Comparison of ENCODE assay signal across 8 cellular contexts in the genomic region with DNA sequence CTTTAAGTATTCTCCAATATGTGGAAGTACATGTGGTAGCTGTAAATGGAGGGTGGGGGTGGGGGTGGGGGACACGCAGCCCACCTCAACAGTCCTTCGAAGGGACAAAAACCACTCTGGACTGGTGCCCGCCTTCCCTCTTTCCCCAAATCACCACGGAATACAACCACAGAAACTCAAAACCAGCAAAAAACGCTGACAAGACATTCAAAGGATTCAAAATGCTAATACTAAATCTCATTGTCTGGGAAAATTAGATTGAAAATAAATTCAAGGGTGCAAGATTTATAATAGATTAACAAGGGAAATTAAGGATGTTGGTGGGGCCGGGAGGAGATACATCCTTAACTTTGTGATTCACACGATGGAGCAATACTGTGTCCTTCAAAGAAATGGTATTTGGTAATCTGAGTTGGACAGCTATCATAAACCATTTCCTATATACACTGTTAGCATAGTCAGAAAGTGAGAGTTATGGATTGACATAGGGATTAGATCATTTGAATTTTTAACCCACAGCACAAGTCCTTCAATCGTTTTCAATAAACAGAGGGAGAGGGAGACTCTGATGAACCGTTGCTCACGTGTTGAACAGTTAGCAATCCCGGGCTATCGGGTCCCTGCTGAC. TPM values are rescaled to one million over a fixed set of nuclear protein-coding genes. Genes with fewer than 3 reads are reported as not detected.
DNase-seq lines count a peak whose midpoint lies in the region; ATAC-seq and TF ChIP-seq lines count a peak whose summit lies in the region.

No MANE protein-coding gene starts in this region.

- no peaks in the 10 kb centered on the region for H3K9me3 ChIP-seq in CD4-positive, alpha-beta T cell (ENCODE audit: control insufficient read depth, low read length)

- TF ChIP-seq CTCF in CD4-positive, alpha-beta T cell (IDR thresholded peaks at IDR 0.05) = no peak
- TF ChIP-seq CTCF in LNCaP clone FGC (IDR thresholded peaks at IDR 0.05; ENCODE audit: control insufficient read depth, extremely low read depth, insufficient read depth) (no peak), nephron (IDR thresholded peaks at IDR 0.05; ENCODE audit: unreplicated experiment in 3 of 3) (no peak)

- H3K9me3 Mint-ChIP-seq in CD4-positive, alpha-beta T cell = no peaks in the 10 kb centered on the region
- no peaks in the 10 kb centered on the region for H3K9me3 Mint-ChIP-seq in nephron

- ATAC-seq in CD4-positive, alpha-beta T cell (ENCODE audit: poor library complexity) = no peak
- ATAC-seq in GM19395 (IDR thresholded peaks at IDR 0.05; ENCODE audit: unreplicated experiment) = no peak
- no peak for ATAC-seq in HG03025 (IDR thresholded peaks at IDR 0.05; ENCODE audit: low FRiP score, unreplicated experiment)
- ATAC-seq in GM19463 (IDR thresholded peaks at IDR 0.05; ENCODE audit: unreplicated experiment) = no peak

- H3K27ac Mint-ChIP-seq in CD4-positive, alpha-beta T cell = peak overlapping the region; percentile 73
- H3K27ac Mint-ChIP-seq in nephron = peak overlapping the region; percentile 56 to 96 (median 87)

- H3K27ac ChIP-seq in CD4-positive, alpha-beta T cell (ENCODE audit: low read depth, low read length) = peak overlapping the region; percentile 86

- no peaks in the 10 kb centered on the region for H3K27me3 ChIP-seq in CD4-positive, alpha-beta T cell (ENCODE audit: control insufficient read depth, insufficient read depth, low read length)

- no peak for DNase-seq in CD4-positive, alpha-beta T cell
- DNase-seq in LNCaP clone FGC (ENCODE audit: low read depth) = no peak
- DNase-seq in dermis blood vessel endothelial cell = peak; percentile 26
- no peak for DNase-seq in NCI-H1694 treated with DMSO at 0.1 percent for 48 hours (lab: John Stamatoyannopoulos, UW)

- H3K27me3 Mint-ChIP-seq in CD4-positive, alpha-beta T cell = no peaks in the 10 kb centered on the region
- peaks cover 5% of the 10 kb centered on the region for H3K27me3 Mint-ChIP-seq in nephron (ENCODE audit: low read depth)

- H3K36me3 Mint-ChIP-seq in CD4-positive, alpha-beta T cell (ENCODE audit: low read depth) = peaks cover 5% of the 10 kb centered on the region
- H3K36me3 Mint-ChIP-seq in nephron (ENCODE audit: low read depth) = no peaks in the 10 kb centered on the region

- H3K4me3 Mint-ChIP-seq in CD4-positive, alpha-beta T cell = peak overlapping the region; percentile 84
- H3K4me3 Mint-ChIP-seq in nephron = peak overlapping the region; percentile 90 to 99 (median 93)

- H3K4me1 Mint-ChIP-seq in CD4-positive, alpha-beta T cell (ENCODE audit: low read depth) = peaks cover 40% of the 10 kb centered on the region
- peaks cover 26% of the 10 kb centered on the region for H3K4me1 Mint-ChIP-seq in nephron

- CTCF ChIA-PET in CD4-positive, alpha-beta T cell (lab: Charles Lee) = interaction anchor here (1.0 to 1.2 kb wide), 2 partner anchors 19 to 239 kb away, joined by 3 read pairs; no protein-coding TSS in a partner anchor

- H3K4me3 ChIP-seq in LNCaP clone FGC (ENCODE audit: low read depth, low read length) = peak overlapping the region; percentile 96

- POLR2A ChIA-PET in CD4-positive, alpha-beta T cell (lab: Charles Lee) = interaction anchor here (0.8 to 1.5 kb wide), 12 partner anchors 9 to 562 kb away, joined by 3 to 14 read pairs (median 4); partner anchors contain the start of genes CMTR1, MTCH1, PPIL1 and RNF8

- intact Hi-C loops in CD4-positive, alpha-beta T cell (cut with DNase I, micrococcal nuclease) = loop anchor here in 1 of 2 experiments (5.0 kb wide), 2 partner anchors 35 to 370 kb away; partner anchors contain the start of gene C6orf89

RNA-seq across cellular contexts. Expression of gene TBC1D22B, which starts 0.8 kb away (rescaled TPM):
- total RNA-seq in CD4-positive, alpha-beta T cell = 1 to 10 TPM; 5.9 to 6.6 TPM
- total RNA-seq in dermis blood vessel endothelial cell = 9.5 and 12.1 TPM in 2 replicates

RNA-seq across cellular contexts. Expression of gene TMEM217, which starts 1.1 kb away (rescaled TPM):
- total RNA-seq in CD4-positive, alpha-beta T cell = under 1 TPM; 0.41 to 0.47 TPM
- total RNA-seq in dermis blood vessel endothelial cell = 12.1 and 12.4 TPM in 2 replicates
